ENCODE assay signal across 15 cellular contexts in the genomic region with DNA sequence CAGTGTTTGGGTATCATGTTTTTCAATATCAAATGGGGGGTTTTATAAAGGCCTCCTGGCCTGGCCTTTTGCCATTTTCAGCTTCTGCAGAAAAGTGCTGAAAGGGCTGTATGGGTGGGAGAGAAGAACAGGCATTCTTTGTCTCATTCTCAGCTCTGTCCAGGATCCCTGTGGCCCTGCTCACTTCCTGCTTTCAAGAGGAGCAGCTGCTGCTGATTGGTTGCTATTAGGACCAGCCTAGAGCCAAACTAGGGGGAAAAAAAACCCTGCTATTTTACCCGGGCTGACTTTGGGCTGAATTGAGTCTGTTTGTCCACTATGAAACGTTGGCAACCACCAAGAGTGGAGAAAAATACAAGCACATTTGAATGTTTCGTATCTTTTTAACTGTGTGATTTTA.
DNase-seq lines count a peak whose midpoint lies in the region; ATAC-seq, FAIRE-seq and TF ChIP-seq lines count a peak whose summit lies in the region.
"Had no signal": no experiment of that assay in that cellular context is flagged by ENCODE, and none has a peak within 500 bp of the region (broad histone marks: within the 10 kb centered on the region; RNA-seq: fewer than 3 reads in every experiment).

No MANE protein-coding gene starts in this region.

- H3K27ac ChIP-seq in K562 (ENCODE audit: extremely low read depth, low read depth, low read length) (no peak overlapping the region), lower lobe of right lung (no peak overlapping the region)
- H3K27ac ChIP-seq: hepatocyte, KMS-11 had no signal

- no peak for TF ChIP-seq EP300 in K562 (IDR thresholded peaks at IDR 0.05; ENCODE audit: low read length)

- H3K9me1 ChIP-seq in K562 (ENCODE audit: control insufficient read depth, insufficient read depth, low read length), result no peaks in the 10 kb centered on the region

- BruUV-seq in K562 (replicated peaks; lab: Mats Ljungman, UMichigan), result no TSS peak

- in situ Hi-C loops in K562 (cut with MboI), result no loop called here

- H3K79me2 ChIP-seq in K562 (ENCODE audit: control insufficient read depth, insufficient read depth, low read length), result no peaks in the 10 kb centered on the region
- H3K79me2 ChIP-seq: hepatocyte had no signal

- DNase-seq in AG10803 (ENCODE audit: low read depth) (peak; percentile 16), HT1080 (ENCODE audit: low read depth) (peak; percentile 47), K562 (ENCODE audit: extremely low read depth in 1 of 4, low spot score in 3 of 4) (peak in 1 of 4 experiments; percentile 18), iPS-NIHi7 (ENCODE audit: extremely low spot score) (peak; percentile 35), lower lobe of right lung (no peak), SIG-M5 (lab: John Stamatoyannopoulos, UW) (no peak)
- no peak for DNase-seq in activated CD4-positive, alpha-beta T cell treated with anti-CD3 and anti-CD28 coated beads for 4 hours
- DNase-seq: activated CD4-positive, alpha-beta T cell treated with anti-CD3 and anti-CD28 coated beads, Interleukin-2, amount 50 U/mL, for 48 hours; activated naive CD8-positive, alpha-beta T cell treated with anti-CD3 and anti-CD28 coated beads for 36 hours; BE2C; effector CD4-positive, alpha-beta T cell; SW 1271 had no signal

- intact Hi-C loops in K562 (cut with micrococcal nuclease), result no loop called here
- intact Hi-C loops in lower lobe of right lung (cut with DNase I), result no loop called here

- 29% methylated on average over 3 of the region's 3 CpGs for WGBS in K562 (ENCODE audit: insufficient coverage, low coverage, missing lambda C conversion rate)

- H3K4me2 ChIP-seq in K562 (ENCODE audit: insufficient read depth, low read length), result no peak overlapping the region
- H3K4me2 ChIP-seq: hepatocyte, KMS-11 had no signal

- TF ChIP-seq CTCF in AG10803 (conservative IDR thresholded peaks at IDR 0.05; ENCODE audit: low read length), result no peak
- TF ChIP-seq CTCF in K562 (IDR thresholded peaks at IDR 0.05 in 2 of 3, conservative IDR thresholded peaks at IDR 0.05 in 1 of 3; ENCODE audit: insufficient read depth in 2 of 3, low read depth in 1 of 3, low read length in 3 of 3), result no peak
- TF ChIP-seq CTCF in lower lobe of right lung (IDR thresholded peaks at IDR 0.05), result no peak

- H3K36me3 ChIP-seq in K562 (ENCODE audit: control insufficient read depth, insufficient read depth, low read length) (no peaks in the 10 kb centered on the region), lower lobe of right lung (no peaks in the 10 kb centered on the region)
- H3K36me3 ChIP-seq: BE2C had no signal

- H4K20me1 ChIP-seq in K562 (replicated peaks; ENCODE audit: control insufficient read depth, insufficient read depth, low read length), result no peaks in the 10 kb centered on the region

- CTCF ChIA-PET in K562 (lab: Yijun Ruan, JAX; ENCODE audit: low intra/inter-chr PET ratio), result no interaction called here

- H2AFZ ChIP-seq in K562 (ENCODE audit: low read depth, low read length), result peak overlapping the region; percentile 69
- H2AFZ ChIP-seq: hepatocyte had no signal

- POLR2A ChIA-PET in K562 (lab: Yijun Ruan, JAX), result interaction anchor here (0.8 to 1.0 kb wide), 2 partner anchors 15 to 18 kb away, joined by 4 read pairs; no protein-coding TSS in a partner anchor

- ATAC-seq in K562 (no peak), lower lobe of right lung (no peak), GM18498 (IDR thresholded peaks at IDR 0.05; ENCODE audit: unreplicated experiment) (no peak)

- FAIRE-seq in K562 (lab: Jason Lieb, UNC), result peak; percentile 15

- peaks cover 9 to 39% of the 10 kb centered on the region in 2 experiments for H3K4me1 ChIP-seq in K562 (replicated peaks in 1 of 2; ENCODE audit: control insufficient read depth in 2 of 2, insufficient read depth in 2 of 2, low read length in 2 of 2)
- peaks cover 6% of the 10 kb centered on the region for H3K4me1 ChIP-seq in lower lobe of right lung
- H3K4me1 ChIP-seq: BE2C had no signal

- TF ChIP-seq RAD21 in K562 (CRISPR knock-in tag; conservative IDR thresholded peaks at IDR 0.05 in 1 of 2, IDR thresholded peaks at IDR 0.05 in 1 of 2), result no peak

- TF ChIP-seq POLR2A in K562 (conservative IDR thresholded peaks at IDR 0.05), result no peak

- no peak overlapping the region for H3K9ac ChIP-seq in K562 (ENCODE audit: insufficient read depth in 1 of 2, low read depth in 2 of 2, low read length in 2 of 2)
- H3K9ac ChIP-seq: KMS-11 had no signal

- H3K27me3 ChIP-seq in K562 (ENCODE audit: control insufficient read depth in 2 of 2, insufficient read depth in 2 of 2, low read length in 2 of 2) (no peaks in the 10 kb centered on the region), lower lobe of right lung (ENCODE audit: low read depth) (no peaks in the 10 kb centered on the region)
- H3K27me3 ChIP-seq: hepatocyte had no signal

- H3K9me3 ChIP-seq in K562 (replicated peaks; ENCODE audit: control insufficient read depth, insufficient read depth, low read depth, low read length) (no peaks in the 10 kb centered on the region), lower lobe of right lung (no peaks in the 10 kb centered on the region)
- H3K9me3 ChIP-seq: BE2C had no signal

- no peak overlapping the region for H3K4me3 ChIP-seq in AG10803 (ENCODE audit: low read length)
- no peak overlapping the region for H3K4me3 ChIP-seq in K562
- no peak overlapping the region for H3K4me3 ChIP-seq in lower lobe of right lung
- H3K4me3 ChIP-seq: hepatocyte had no signal

TF ChIP-seq in K562, 482 proteins besides CTCF, POLR2A, EP300 and RAD21:
- TF ChIP-seq ZC3H4 (CRISPR knock-in tag; IDR thresholded peaks at IDR 0.05; ENCODE audit: borderline replicate concordance) (no peak), ZNF184 (CRISPR knock-in tag; IDR thresholded peaks at IDR 0.05) (no peak), NFYB (IDR thresholded peaks at IDR 0.05; ENCODE audit: extremely low read depth, insufficient read length) (peak; percentile 42), FOXK2 (conservative IDR thresholded peaks at IDR 0.05 in 1 of 2, IDR thresholded peaks at IDR 0.05 in 1 of 2; ENCODE audit: low read depth in 2 of 2) (no peak), HEY1 (CRISPR knock-in tag; IDR thresholded peaks at IDR 0.05; ENCODE audit: borderline replicate concordance) (no peak), HNRNPLL (IDR thresholded peaks at IDR 0.05; ENCODE audit: low read depth, low read length, poor library complexity, severe bottlenecking) (no peak), SREBF2 (CRISPR knock-in tag; IDR thresholded peaks at IDR 0.05) (no peak), ZNF175 (CRISPR knock-in tag; IDR thresholded peaks at IDR 0.05; ENCODE audit: low read depth) (no peak), ZNF174 (CRISPR knock-in tag; IDR thresholded peaks at IDR 0.05) (no peak), ZNF431 (CRISPR knock-in tag; IDR thresholded peaks at IDR 0.05) (no peak), SPI1 (IDR thresholded peaks at IDR 0.05; ENCODE audit: borderline replicate concordance, low read depth, low read length) (peak; percentile 22; the same call in 1 of the 2 replicates)
- TF ChIP-seq, protein P1, sequence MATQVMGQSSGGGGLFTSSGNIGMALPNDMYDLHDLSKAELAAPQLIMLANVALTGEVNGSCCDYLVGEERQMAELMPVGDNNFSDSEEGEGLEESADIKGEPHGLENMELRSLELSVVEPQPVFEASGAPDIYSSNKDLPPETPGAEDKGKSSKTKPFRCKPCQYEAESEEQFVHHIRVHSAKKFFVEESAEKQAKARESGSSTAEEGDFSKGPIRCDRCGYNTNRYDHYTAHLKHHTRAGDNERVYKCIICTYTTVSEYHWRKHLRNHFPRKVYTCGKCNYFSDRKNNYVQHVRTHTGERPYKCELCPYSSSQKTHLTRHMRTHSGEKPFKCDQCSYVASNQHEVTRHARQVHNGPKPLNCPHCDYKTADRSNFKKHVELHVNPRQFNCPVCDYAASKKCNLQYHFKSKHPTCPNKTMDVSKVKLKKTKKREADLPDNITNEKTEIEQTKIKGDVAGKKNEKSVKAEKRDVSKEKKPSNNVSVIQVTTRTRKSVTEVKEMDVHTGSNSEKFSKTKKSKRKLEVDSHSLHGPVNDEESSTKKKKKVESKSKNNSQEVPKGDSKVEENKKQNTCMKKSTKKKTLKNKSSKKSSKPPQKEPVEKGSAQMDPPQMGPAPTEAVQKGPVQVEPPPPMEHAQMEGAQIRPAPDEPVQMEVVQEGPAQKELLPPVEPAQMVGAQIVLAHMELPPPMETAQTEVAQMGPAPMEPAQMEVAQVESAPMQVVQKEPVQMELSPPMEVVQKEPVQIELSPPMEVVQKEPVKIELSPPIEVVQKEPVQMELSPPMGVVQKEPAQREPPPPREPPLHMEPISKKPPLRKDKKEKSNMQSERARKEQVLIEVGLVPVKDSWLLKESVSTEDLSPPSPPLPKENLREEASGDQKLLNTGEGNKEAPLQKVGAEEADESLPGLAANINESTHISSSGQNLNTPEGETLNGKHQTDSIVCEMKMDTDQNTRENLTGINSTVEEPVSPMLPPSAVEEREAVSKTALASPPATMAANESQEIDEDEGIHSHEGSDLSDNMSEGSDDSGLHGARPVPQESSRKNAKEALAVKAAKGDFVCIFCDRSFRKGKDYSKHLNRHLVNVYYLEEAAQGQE (CRISPR knock-in tag; IDR thresholded peaks at IDR 0.05; ENCODE audit: low read depth), result no peak
- TF ChIP-seq, protein P2, sequence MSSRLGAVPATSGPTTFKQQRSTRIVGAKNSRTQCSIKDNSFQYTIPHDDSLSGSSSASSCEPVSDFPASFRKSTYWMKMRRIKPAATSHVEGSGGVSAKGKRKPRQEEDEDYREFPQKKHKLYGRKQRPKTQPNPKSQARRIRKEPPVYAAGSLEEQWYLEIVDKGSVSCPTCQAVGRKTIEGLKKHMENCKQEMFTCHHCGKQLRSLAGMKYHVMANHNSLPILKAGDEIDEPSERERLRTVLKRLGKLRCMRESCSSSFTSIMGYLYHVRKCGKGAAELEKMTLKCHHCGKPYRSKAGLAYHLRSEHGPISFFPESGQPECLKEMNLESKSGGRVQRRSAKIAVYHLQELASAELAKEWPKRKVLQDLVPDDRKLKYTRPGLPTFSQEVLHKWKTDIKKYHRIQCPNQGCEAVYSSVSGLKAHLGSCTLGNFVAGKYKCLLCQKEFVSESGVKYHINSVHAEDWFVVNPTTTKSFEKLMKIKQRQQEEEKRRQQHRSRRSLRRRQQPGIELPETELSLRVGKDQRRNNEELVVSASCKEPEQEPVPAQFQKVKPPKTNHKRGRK (tag; IDR thresholded peaks at IDR 0.05), result no peak
- TF ChIP-seq, protein P3, sequence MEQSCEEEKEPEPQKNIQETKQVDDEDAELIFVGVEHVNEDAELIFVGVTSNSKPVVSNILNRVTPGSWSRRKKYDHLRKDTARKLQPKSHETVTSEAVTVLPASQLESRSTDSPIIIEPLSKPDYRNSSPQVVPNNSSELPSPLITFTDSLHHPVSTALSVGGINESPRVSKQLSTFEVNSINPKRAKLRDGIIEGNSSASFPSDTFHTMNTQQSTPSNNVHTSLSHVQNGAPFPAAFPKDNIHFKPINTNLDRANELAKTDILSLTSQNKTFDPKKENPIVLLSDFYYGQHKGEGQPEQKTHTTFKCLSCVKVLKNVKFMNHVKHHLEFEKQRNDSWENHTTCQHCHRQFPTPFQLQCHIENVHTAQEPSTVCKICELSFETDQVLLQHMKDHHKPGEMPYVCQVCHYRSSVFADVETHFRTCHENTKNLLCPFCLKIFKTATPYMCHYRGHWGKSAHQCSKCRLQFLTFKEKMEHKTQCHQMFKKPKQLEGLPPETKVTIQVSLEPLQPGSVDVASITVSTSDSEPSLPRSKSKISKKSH (CRISPR knock-in tag; IDR thresholded peaks at IDR 0.05), result no peak

Comparison
In these comparisons a context has a peak if more than half of its experiments do, and no peak if none do; other contexts are left out.
1. DNase-seq: peak in AG10803 (single experiment), HT1080 (single experiment) and iPS-NIHi7 (single experiment); none in activated CD4-positive, alpha-beta T cell treated with anti-CD3 and anti-CD28 coated beads for 4 hours (0 of 2), lower lobe of right lung (single experiment) and SIG-M5 (single experiment).